ENCODE assay signal across 11 cellular contexts in genomic region chr14:23512156-23512555, GRCh38. TPM values are rescaled to one million over a fixed set of nuclear protein-coding genes. Genes with fewer than 3 reads are reported as not detected.
DNase-seq lines count a peak whose midpoint lies in the region; ATAC-seq, FAIRE-seq and TF ChIP-seq lines count a peak whose summit lies in the region.
"Had no signal": no experiment of that assay in that cellular context is flagged by ENCODE, and none has a peak within 500 bp of the region (broad histone marks: within the 10 kb centered on the region; RNA-seq: fewer than 3 reads in every experiment).

No MANE protein-coding gene starts in this region.

- H3K36me3 ChIP-seq in BE2C (no peaks in the 10 kb centered on the region), KOPT-K1 (ENCODE audit: insufficient read depth, low read length) (no peaks in the 10 kb centered on the region; the same call in 1 of the 2 replicates), WERI-Rb-1 (no peaks in the 10 kb centered on the region)

- peak overlapping the region; percentile 50 for H3K27ac ChIP-seq in KOPT-K1 (ENCODE audit: low read depth, low read length, poor library complexity, severe bottlenecking)
- H3K27ac ChIP-seq in dorsolateral prefrontal cortex, result peak overlapping the region in 58 of 59 donors; percentile 62 to 99 (median 96)
- H3K27ac ChIP-seq in WERI-Rb-1, result no peak overlapping the region
- H3K27ac ChIP-seq: VCaP had no signal

- H3K4me3 ChIP-seq in BE2C (ENCODE audit: low read depth, low read length) (peak overlapping the region; percentile 51), dorsolateral prefrontal cortex (peak overlapping the region; percentile 23 to 69 (median 51)), WERI-Rb-1 (ENCODE audit: low read depth, low read length) (no peak overlapping the region)

- H3K9me3 ChIP-seq in BE2C (no peaks in the 10 kb centered on the region), KOPT-K1 (ENCODE audit: insufficient read depth, low read length, poor library complexity, severe bottlenecking) (no peaks in the 10 kb centered on the region), WERI-Rb-1 (ENCODE audit: severe bottlenecking) (no peaks in the 10 kb centered on the region)

- TF ChIP-seq CTCF in BE2C (IDR thresholded peaks at IDR 0.05; ENCODE audit: low read depth, low read length) (no peak), dorsolateral prefrontal cortex (IDR thresholded peaks at IDR 0.05 in 54 of 56, conservative IDR thresholded peaks at IDR 0.05 in 2 of 56; ENCODE audit: low read depth in 1 of 56, partially characterized antibody in 56 of 56) (no peak), WERI-Rb-1 (IDR thresholded peaks at IDR 0.05; ENCODE audit: low read depth, low read length) (no peak)

- no peak for TF ChIP-seq POLR2A in H54 (IDR thresholded peaks at IDR 0.05; ENCODE audit: low read depth, low read length)

- DNase-seq in BE2C, result peak; percentile 50
- peak; percentile 78 to 83 for DNase-seq in SHP77 (lab: John Stamatoyannopoulos, UW)
- DNase-seq in dorsolateral prefrontal cortex, result peak in 2 of 10 donors; percentile 54 to 59
- no peak for DNase-seq in WERI-Rb-1
- DNase-seq in H54 (ENCODE audit: insufficient read length, low spot score), result no peak
- no peak for DNase-seq in GM19239 (ENCODE audit: insufficient read length, low spot score)
- DNase-seq: effector CD4-positive, alpha-beta T cell; NCI-H1930 had no signal

- H3K4me1 ChIP-seq in BE2C, result peaks cover 3% of the 10 kb centered on the region; the same call in 1 of the 2 replicates

- FAIRE-seq in H54 (lab: Jason Lieb, UNC) (no peak), GM19239 (lab: Jason Lieb, UNC) (no peak)

- H3K27me3 ChIP-seq in BE2C (no peaks in the 10 kb centered on the region), dorsolateral prefrontal cortex (no peaks in the 10 kb centered on the region), WERI-Rb-1 (ENCODE audit: insufficient read depth, low read depth, severe bottlenecking) (no peaks in the 10 kb centered on the region)

- intact Hi-C loops in dorsolateral prefrontal cortex (cut with DNase I), result loop anchor here (1.0 to 5.0 kb wide), 4 partner anchors 26 to 45 kb away; partner anchors contain the start of genes THTPA (in 1 of the 2) and ZFHX2 (in 1 of the 2)

- no peak for ATAC-seq in HG03432 (IDR thresholded peaks at IDR 0.05; ENCODE audit: unreplicated experiment)

RNA-seq across cellular contexts. Expression of gene ZFHX2, which starts 39.4 kb away (rescaled TPM):
- 5.2 TPM for polyA plus RNA-seq in BE2C (2012; ENCODE audit: insufficient read depth, insufficient read length, low read depth)
- total RNA-seq in dorsolateral prefrontal cortex, result 10 to 100 TPM; 11.8 to 39.5 (median 21.5) TPM

RNA-seq across cellular contexts. Expression of gene NGDN, which starts 42.7 kb away (rescaled TPM):
- polyA plus RNA-seq in BE2C (2012; ENCODE audit: insufficient read depth, insufficient read length, low read depth), result 115 TPM
- total RNA-seq in dorsolateral prefrontal cortex, result 10 to 100 TPM; 23.4 to 51.0 (median 37.9) TPM

RNA-seq across cellular contexts. Expression of gene THTPA, which starts 43.9 kb away (rescaled TPM):
- 11.2 TPM for polyA plus RNA-seq in BE2C (2012; ENCODE audit: insufficient read depth, insufficient read length, low read depth)
- total RNA-seq in dorsolateral prefrontal cortex, result 10 to 100 TPM; 20.2 to 54.1 (median 34.9) TPM

RNA-seq across cellular contexts. Expression of gene AP1G2, which starts 55.4 kb away (rescaled TPM):
- polyA plus RNA-seq in BE2C (2012; ENCODE audit: insufficient read depth, insufficient read length, low read depth), result 46.6 TPM
- total RNA-seq in dorsolateral prefrontal cortex, result 100 to 1,000 TPM in 99 of 120 experiments, 10 to 100 TPM in 21; 48.8 to 291 (median 147) TPM

Comparison
In these comparisons a context has a peak if more than half of its experiments do, and no peak if none do; other contexts are left out.
1. DNase-seq: peak in BE2C (single experiment) and SHP77 (2 of 2); none in WERI-Rb-1 (single experiment), H54 (single experiment) and GM19239 (single experiment).